Comparison of ENCODE assay signal across 26 cellular contexts in genomic region chr20:49292010-49292409, GRCh38. TPM values are rescaled to one million over a fixed set of nuclear protein-coding genes. Genes with fewer than 3 reads are reported as not detected.
A peak's percentile ranks its signal among the peaks of the same experiment; 100 is the strongest.
DNase-seq lines count a peak whose midpoint lies in the region; ATAC-seq and TF ChIP-seq lines count a peak whose summit lies in the region.
"Had no signal": no experiment of that assay in that cellular context is flagged by ENCODE, and none has a peak within 500 bp of the region (broad histone marks: within the 10 kb centered on the region; RNA-seq: fewer than 3 reads in every experiment).

No MANE protein-coding gene starts in this region.

- H3K36me3 Mint-ChIP-seq in activated naive CD4-positive, alpha-beta T cell treated with anti-CD3 and anti-CD28 coated beads, Interleukin-2, amount 50 U/mL, for 72 hours = peaks cover 18 to 30% of the 10 kb centered on the region in 2 donors
- H3K36me3 Mint-ChIP-seq in WTC11 = peaks cover 47% of the 10 kb centered on the region
- H3K36me3 Mint-ChIP-seq in osteocyte (ENCODE audit: unreplicated experiment) = peaks cover 49% of the 10 kb centered on the region

- H3K27me3 ChIP-seq in HUES48 (ENCODE audit: control insufficient read depth, insufficient read depth, low read length) = no peaks in the 10 kb centered on the region
- H3K27me3 ChIP-seq: ovary, spleen, uterus had no signal

- H3K4me3 Mint-ChIP-seq in WTC11 = no peak overlapping the region
- no peak overlapping the region for H3K4me3 Mint-ChIP-seq in osteocyte (ENCODE audit: unreplicated experiment)
- H3K4me3 Mint-ChIP-seq: CD4-positive, CD25-positive, alpha-beta regulatory T cell; natural killer cell had no signal

- peaks cover 46% of the 10 kb centered on the region for H3K36me3 ChIP-seq in HUES48 (ENCODE audit: control insufficient read depth, insufficient read depth, low read length)
- H3K36me3 ChIP-seq: ovary, uterus had no signal

- H3K4me1 ChIP-seq in HUES48 (ENCODE audit: control insufficient read depth, insufficient read depth, low read length) = peaks cover 14% of the 10 kb centered on the region
- H3K4me1 ChIP-seq: uterus had no signal

- H3K27ac Mint-ChIP-seq in activated naive CD4-positive, alpha-beta T cell treated with anti-CD3 and anti-CD28 coated beads, Interleukin-2, amount 50 U/mL, for 72 hours = peak overlapping the region; percentile 11 to 70
- H3K27ac Mint-ChIP-seq in WTC11 (peak overlapping the region; percentile 98), osteocyte (ENCODE audit: unreplicated experiment) (peak overlapping the region; percentile 7)

- H3K27me3 Mint-ChIP-seq in WTC11 (ENCODE audit: low read depth) = no peaks in the 10 kb centered on the region
- H3K27me3 Mint-ChIP-seq in osteocyte (ENCODE audit: unreplicated experiment) = no peaks in the 10 kb centered on the region
- H3K27me3 Mint-ChIP-seq: CD4-positive, CD25-positive, alpha-beta regulatory T cell had no signal

- H3K9ac ChIP-seq in HUES48 (ENCODE audit: low read depth, low read length) = no peak overlapping the region

- peak in 1 of 2 donors; percentile 1 for ATAC-seq in activated naive CD4-positive, alpha-beta T cell treated with anti-CD3 and anti-CD28 coated beads, Interleukin-2, amount 50 U/mL, for 72 hours
- ATAC-seq in WTC11 = no peak
- no peak for ATAC-seq in HG02840 (IDR thresholded peaks at IDR 0.05; ENCODE audit: low FRiP score, unreplicated experiment)
- no peak for ATAC-seq in HG02970 (IDR thresholded peaks at IDR 0.05; ENCODE audit: low FRiP score, unreplicated experiment)
- ATAC-seq: natural killer cell; stimulated activated naive CD8-positive, alpha-beta T cell treated with anti-CD3 and anti-CD28 coated beads, Interleukin-15, Interleukin-2, amounts not matched to agents 100 U/mL and 50 U/mL, for 24 hours had no signal

- CTCF ChIA-PET in WTC11 (lab: Charles Lee) = interaction anchor here (1.1 to 3.9 kb wide), 3 partner anchors 28 to 250 kb away, joined by 4 to 40 read pairs (median 5); no protein-coding TSS in a partner anchor

- H3K27ac ChIP-seq in HUES48 (ENCODE audit: low read depth, low read length) = peak overlapping the region; percentile 33
- H3K27ac ChIP-seq: ovary, thoracic aorta, uterus had no signal

- H3K4me3 ChIP-seq in HUES48 (ENCODE audit: low read depth, low read length) = no peak overlapping the region
- H3K4me3 ChIP-seq: ovary, spleen, thoracic aorta, uterus had no signal

- POLR2A ChIA-PET in WTC11 (lab: Charles Lee) = interaction anchor here (0.7 to 1.7 kb wide), 4 partner anchors 9 to 28 kb away, joined by 3 to 6 read pairs (median 4); no protein-coding TSS in a partner anchor

- DNase-seq in activated naive CD4-positive, alpha-beta T cell treated with anti-CD3 and anti-CD28 coated beads, Interleukin-2, amount 50 U/mL, for 72 hours (ENCODE audit: low spot score in 2 of 2) = no peak
- no peak for DNase-seq in activated naive CD4-positive, alpha-beta T cell treated with anti-CD3 and anti-CD28 coated beads, Interleukin-2, amount 50 U/mL, for 16 hours
- DNase-seq in WTC11 (ENCODE audit: low spot score) (no peak), osteocyte (ENCODE audit: extremely low spot score, unreplicated experiment) (no peak)
- DNase-seq: activated CD4-positive, alpha-beta T cell treated with anti-CD3 and anti-CD28 coated beads for 48 hours; activated gamma-delta T cell; amygdala; caudate nucleus; CD4-positive, CD25-positive, alpha-beta regulatory T cell; DMS 273 treated with DMSO at 0.1 percent for 48 hours; glutamatergic neuron; HCEC 1CT; MM.1S; natural killer cell; NCI-H146; NK-92 treated with Interleukin-12 subunit alpha and Interleukin-12 subunit beta, amount 100 ng/mL, for 24 hours; ovary; spleen; stimulated activated CD4-positive, alpha-beta T cell treated with anti-CD3 and anti-CD28 coated beads, Interleukin-4, amount 100 ng/mL, for 24 hours; stimulated activated naive CD8-positive, alpha-beta T cell treated with anti-CD3 and anti-CD28 coated beads, Interleukin-15, Interleukin-2, amounts not matched to agents 100 U/mL and 50 U/mL, for 24 hours; T-helper 1 cell; uterus had no signal

- no peaks in the 10 kb centered on the region for H3K9me3 ChIP-seq in HUES48 (ENCODE audit: control insufficient read depth, insufficient read depth, low read length)

- TF ChIP-seq CTCF in WTC11 (IDR thresholded peaks at IDR 0.05) (no peak), osteocyte (IDR thresholded peaks at IDR 0.05) (no peak)

- H3K4me1 Mint-ChIP-seq in WTC11 (peaks cover 55% of the 10 kb centered on the region), osteocyte (ENCODE audit: unreplicated experiment) (peaks cover 21% of the 10 kb centered on the region)

- no peaks in the 10 kb centered on the region for H3K9me3 Mint-ChIP-seq in activated naive CD4-positive, alpha-beta T cell treated with anti-CD3 and anti-CD28 coated beads, Interleukin-2, amount 50 U/mL, for 72 hours
- peaks cover 4% of the 10 kb centered on the region for H3K9me3 Mint-ChIP-seq in WTC11
- H3K9me3 Mint-ChIP-seq in osteocyte (ENCODE audit: unreplicated experiment) = no peaks in the 10 kb centered on the region

TF ChIP-seq in WTC11, 78 proteins besides CTCF, POLR2A, EP300 and RAD21 (continues in another document):
- TF ChIP-seq MXD4 (CRISPR knock-in tag; IDR thresholded peaks at IDR 0.05; ENCODE audit: borderline replicate concordance) (no peak), SP1 (CRISPR knock-in tag; conservative IDR thresholded peaks at IDR 0.05) (no peak), PRDM15 (CRISPR knock-in tag; IDR thresholded peaks at IDR 0.05) (no peak), KAT7 (CRISPR knock-in tag; IDR thresholded peaks at IDR 0.05; ENCODE audit: borderline replicate concordance) (no peak), ZNF396 (CRISPR knock-in tag; IDR thresholded peaks at IDR 0.05; ENCODE audit: borderline replicate concordance) (no peak), STAT6 (CRISPR knock-in tag; conservative IDR thresholded peaks at IDR 0.05; ENCODE audit: low read depth) (no peak), CREM (CRISPR knock-in tag; IDR thresholded peaks at IDR 0.05) (no peak), ZNF317 (CRISPR knock-in tag; IDR thresholded peaks at IDR 0.05; ENCODE audit: borderline replicate concordance, low read depth) (no peak), ZNF232 (CRISPR knock-in tag; IDR thresholded peaks at IDR 0.05) (no peak), ELF4 (CRISPR knock-in tag; IDR thresholded peaks at IDR 0.05; ENCODE audit: low read depth) (no peak), E2F5 (CRISPR knock-in tag; IDR thresholded peaks at IDR 0.05) (no peak)
- TF ChIP-seq, protein P1, sequence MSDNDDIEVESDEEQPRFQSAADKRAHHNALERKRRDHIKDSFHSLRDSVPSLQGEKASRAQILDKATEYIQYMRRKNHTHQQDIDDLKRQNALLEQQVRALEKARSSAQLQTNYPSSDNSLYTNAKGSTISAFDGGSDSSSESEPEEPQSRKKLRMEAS (CRISPR knock-in tag; IDR thresholded peaks at IDR 0.05) = no peak

RNA-seq across cellular contexts. Expression of gene ZNFX1, which starts 14.2 kb away (rescaled TPM):
- 10 to 100 TPM; 31.2 to 36.6 TPM for total RNA-seq in activated naive CD4-positive, alpha-beta T cell treated with anti-CD3 and anti-CD28 coated beads, Interleukin-2, amount 50 U/mL, for 72 hours
- total RNA-seq in WTC11 (2021) (8.0 to 11.0 TPM (median 9.1 TPM) in 3 replicates), osteocyte (48.1 and 51.6 TPM in 2 replicates)

Comparison
In these comparisons a context has a peak if more than half of its experiments do, and no peak if none do; other contexts are left out.
1. H3K27ac Mint-ChIP-seq: peak in every context shown above with its lines; median percentile 98 in WTC11; 40 in activated naive CD4-positive, alpha-beta T cell treated with anti-CD3 and anti-CD28 coated beads, Interleukin-2, amount 50 U/mL, for 72 hours; 7 in osteocyte.